13 cellular contexts compared by ENCODE assay signal in the genomic region with DNA sequence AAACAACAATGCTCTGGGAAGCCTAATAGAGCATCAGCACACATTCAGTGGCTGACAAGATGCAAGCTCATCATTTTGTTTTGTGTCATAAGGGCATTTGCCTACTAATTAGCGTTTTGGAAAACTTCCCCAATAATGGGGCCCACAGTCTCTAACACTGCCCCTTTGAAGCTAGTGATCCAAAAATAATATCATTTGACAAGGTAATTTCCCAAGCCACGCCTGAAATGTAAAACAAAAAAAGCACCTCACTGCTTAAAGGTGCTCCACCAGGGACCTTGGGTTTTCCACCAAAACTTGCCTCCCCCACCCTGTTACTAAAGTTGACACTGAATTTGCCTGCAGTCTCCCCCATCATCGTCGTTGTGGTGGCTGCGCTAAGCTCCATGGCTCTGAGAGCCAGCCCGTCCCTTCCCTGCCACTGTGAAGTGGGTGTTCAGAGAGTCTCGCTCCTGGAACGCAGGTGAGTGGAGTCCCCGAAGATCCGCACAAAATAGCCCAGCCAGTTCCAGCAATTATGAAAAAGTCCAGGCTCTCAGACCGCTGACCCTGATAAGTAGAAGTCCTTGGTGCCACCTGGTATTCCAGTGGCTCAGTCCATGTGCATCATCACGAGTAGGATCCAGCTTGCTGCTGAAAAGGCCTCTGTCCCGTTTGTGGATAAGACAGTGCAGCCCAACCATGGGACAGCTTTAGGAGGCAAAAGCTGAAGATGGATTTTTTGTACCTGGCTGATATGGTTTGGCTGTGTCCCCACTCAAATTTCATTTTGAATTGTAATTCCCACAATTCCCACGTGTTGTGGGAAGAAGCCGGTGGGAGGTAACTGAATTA. TPM values are rescaled to one million over a fixed set of nuclear protein-coding genes. Genes with fewer than 3 reads are reported as not detected.
DNase-seq lines count a peak whose midpoint lies in the region; ATAC-seq and TF ChIP-seq lines count a peak whose summit lies in the region.
"Had no signal": no experiment of that assay in that cellular context is flagged by ENCODE, and none has a peak within 500 bp of the region (broad histone marks: within the 10 kb centered on the region; RNA-seq: fewer than 3 reads in every experiment).

No MANE protein-coding gene starts in this region.

- intact Hi-C loops in left lung (cut with DNase I): no loop called here

- H3K27ac ChIP-seq in OCI-LY1 (ENCODE audit: low read depth, low read length, poor library complexity, severe bottlenecking) (peak overlapping the region; percentile 86), left lung (no peak overlapping the region)
- H3K27ac ChIP-seq: VCaP had no signal

- peak; percentile 71 for DNase-seq in GM06990 (ENCODE audit: extremely low read depth, insufficient read length)
- no peak for DNase-seq in GOT3 (lab: John Stamatoyannopoulos, UW)
- DNase-seq in amniotic stem cell (lab: John Stamatoyannopoulos, UW): no peak
- no peak for DNase-seq in left lung
- DNase-seq in DMS153 treated with DMSO at 0.1 percent for 48 hours (lab: John Stamatoyannopoulos, UW; ENCODE audit: unreplicated experiment): no peak
- DNase-seq: CD8-positive, alpha-beta T cell; head of caudate nucleus; natural killer cell; NCI-H748 treated with DMSO at 0.1 percent for 48 hours had no signal

- H3K9me3 ChIP-seq in OCI-LY1 (ENCODE audit: low read length): no peaks in the 10 kb centered on the region
- H3K9me3 ChIP-seq in left lung: no peaks in the 10 kb centered on the region

- TF ChIP-seq CTCF in GM06990 (IDR thresholded peaks at IDR 0.05; ENCODE audit: insufficient read depth, low read length, poor library complexity, severe bottlenecking) (no peak), OCI-LY1 (IDR thresholded peaks at IDR 0.05; ENCODE audit: low read length) (no peak), left lung (IDR thresholded peaks at IDR 0.05) (no peak)

- H3F3A ChIP-seq in OCI-LY1 (ENCODE audit: insufficient read depth, low read length): no peaks in the 10 kb centered on the region

- H3K27me3 ChIP-seq in GM06990 (replicated peaks; ENCODE audit: control insufficient read depth, insufficient read depth, low read length) (no peaks in the 10 kb centered on the region), OCI-LY1 (ENCODE audit: insufficient read depth, low read length) (no peaks in the 10 kb centered on the region), left lung (no peaks in the 10 kb centered on the region)

- H3K79me2 ChIP-seq in OCI-LY1 (ENCODE audit: insufficient read depth, low read length): peaks cover 37% of the 10 kb centered on the region

- H3K4me2 ChIP-seq in OCI-LY1 (ENCODE audit: low read length): peak overlapping the region; percentile 42; the same call in 1 of the 2 replicates

- H3K9me2 ChIP-seq in OCI-LY1 (ENCODE audit: low read depth, low read length): no peaks in the 10 kb centered on the region

- peak overlapping the region; percentile 6; the same call in 1 of the 2 replicates for H3K9ac ChIP-seq in OCI-LY1 (ENCODE audit: low read length)

- H4K20me1 ChIP-seq in OCI-LY1 (ENCODE audit: insufficient read depth, low read length): no peaks in the 10 kb centered on the region

- ATAC-seq in GM19043 (IDR thresholded peaks at IDR 0.05; ENCODE audit: low read depth, unreplicated experiment) (peak; percentile 28), HG02798 (IDR thresholded peaks at IDR 0.05; ENCODE audit: poor library complexity, unreplicated experiment) (peak; percentile 68), left lung (no peak)
- ATAC-seq: CD8-positive, alpha-beta T cell; natural killer cell had no signal

- H2AFZ ChIP-seq in OCI-LY1 (ENCODE audit: low read length): no peak overlapping the region

- H3K36me3 ChIP-seq in GM06990 (ENCODE audit: control insufficient read depth, insufficient read depth, low read length): no peaks in the 10 kb centered on the region
- peaks cover 23% of the 10 kb centered on the region for H3K36me3 ChIP-seq in OCI-LY1 (ENCODE audit: insufficient read depth, low read length)
- peaks cover 0 to 7% of the 10 kb centered on the region in 2 donors for H3K36me3 ChIP-seq in left lung

- H3K4me3 ChIP-seq in GM06990 (replicated peaks; ENCODE audit: low read depth, low read length): peak overlapping the region; percentile 78
- peak overlapping the region; percentile 14 for H3K4me3 ChIP-seq in OCI-LY1 (ENCODE audit: low read depth, low read length, poor library complexity, severe bottlenecking)
- no peak overlapping the region for H3K4me3 ChIP-seq in left lung

- peaks cover 51% of the 10 kb centered on the region for H3K4me1 ChIP-seq in OCI-LY1 (ENCODE audit: insufficient read depth, low read length, severe bottlenecking)
- peaks cover 0 to 18% of the 10 kb centered on the region in 2 donors for H3K4me1 ChIP-seq in left lung

RNA-seq across cellular contexts. Expression of gene RAB3GAP2, which starts 52.2 kb away (rescaled TPM):
- 10 to 100 TPM; 35.4 to 43.3 TPM for total RNA-seq in left lung

Comparison
In these comparisons a context has a peak if more than half of its experiments do, and no peak if none do; other contexts are left out.
1. H3K4me3 ChIP-seq: peak in GM06990 (single experiment) and OCI-LY1 (single experiment); none in left lung (0 of 2).